21 cellular contexts compared by ENCODE assay signal in the genomic region with DNA sequence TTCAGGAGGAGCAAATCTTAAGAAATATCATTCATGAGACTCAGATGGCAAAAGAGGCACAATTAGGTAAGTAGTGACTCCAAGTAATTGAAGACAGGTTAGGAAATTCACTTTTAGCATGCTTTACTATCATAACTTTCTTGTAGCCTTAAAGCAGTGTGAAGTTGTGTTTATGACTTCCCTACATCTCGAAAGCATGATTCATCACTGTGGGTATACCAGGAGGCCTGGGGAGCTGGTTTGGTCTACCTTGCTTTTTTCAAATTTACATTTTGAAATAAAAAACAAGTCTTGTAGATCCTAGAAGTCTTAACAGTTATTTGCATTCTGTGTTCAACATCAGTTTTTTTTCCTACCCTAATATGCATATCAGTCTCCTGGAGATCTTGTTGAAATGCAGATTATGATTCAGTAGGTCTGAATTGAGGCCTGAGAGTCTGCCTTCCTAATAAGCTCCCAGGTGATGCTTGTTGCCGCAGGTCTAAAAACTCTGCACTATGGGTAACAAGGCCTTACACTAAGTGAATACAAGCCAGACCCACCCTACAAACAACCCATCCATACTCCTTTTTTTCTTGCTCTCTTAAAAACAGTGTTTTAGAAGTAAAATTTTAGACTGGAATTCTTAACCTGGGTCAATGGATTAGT. TPM values are rescaled to one million over a fixed set of nuclear protein-coding genes. Genes with fewer than 3 reads are reported as not detected.
DNase-seq lines count a peak whose midpoint lies in the region; TF ChIP-seq lines count a peak whose summit lies in the region.
"Had no signal": no experiment of that assay in that cellular context is flagged by ENCODE, and none has a peak within 500 bp of the region (broad histone marks: within the 10 kb centered on the region; RNA-seq: fewer than 3 reads in every experiment).

No MANE protein-coding gene starts in this region.

- no peak for TF ChIP-seq CTCF in spleen (IDR thresholded peaks at IDR 0.05 in 8 of 11, conservative IDR thresholded peaks at IDR 0.05 in 3 of 11)

- no peak overlapping the region for H2AK5ac ChIP-seq in mesendoderm (ENCODE audit: low read length)

- no peak overlapping the region for H4K5ac ChIP-seq in mesendoderm (ENCODE audit: low read length)

- no peak overlapping the region for H2BK5ac ChIP-seq in mesendoderm (ENCODE audit: low read length)

- peak; percentile 48 for DNase-seq in activated naive CD4-positive, alpha-beta T cell treated with anti-CD3 and anti-CD28 coated beads for 36 hours
- DNase-seq in activated naive CD4-positive, alpha-beta T cell treated with anti-CD3 and anti-CD28 coated beads, Interleukin-2, amount 50 U/mL, for 16 hours: no peak
- DNase-seq in M059J (ENCODE audit: low read depth): peak; percentile 18
- peak; percentile 24 for DNase-seq in amniotic epithelial cell (ENCODE audit: low read depth)
- DNase-seq in mesendoderm: peak; percentile 11
- DNase-seq in 8988T: no peak
- no peak for DNase-seq in iPS-NIHi7 (ENCODE audit: extremely low spot score)
- DNase-seq in spleen: no peak
- DNase-seq: activated CD4-positive, alpha-beta T cell treated with anti-CD3 and anti-CD28 coated beads for 1 hour; activated naive CD8-positive, alpha-beta T cell treated with anti-CD3 and anti-CD28 coated beads, Interleukin-2, amount 10 ng/mL, durations not matched to agents 7 days and 5 days; GOT3; MM.1S; NCI-H1436; NCI-H524; nucleus accumbens; T-helper 9 cell; tibial artery had no signal

- no peak overlapping the region for H3K4ac ChIP-seq in mesendoderm (ENCODE audit: low read depth, low read length)

- no peaks in the 10 kb centered on the region for H3K79me2 ChIP-seq in mesendoderm (ENCODE audit: control insufficient read depth, insufficient read depth, low read length)

- H3K4me1 ChIP-seq in mesendoderm (ENCODE audit: control insufficient read depth, low read depth, low read length) (no peaks in the 10 kb centered on the region), spleen (no peaks in the 10 kb centered on the region)
- H3K4me1 ChIP-seq: tibial artery had no signal

- no CpG with 5 or more reads among the region's 2 CpGs for WGBS in mesendoderm (ENCODE audit: extremely low coverage, insufficient coverage, low lambda C conversion rate)
- WGBS in spleen, 5 donors: 68 to 100% (median 96%) methylated on average over 2 of the region's 2 CpGs

- peak overlapping the region; percentile 47 for H3K27ac Mint-ChIP-seq in activated naive CD4-positive, alpha-beta T cell treated with anti-CD3 and anti-CD28 coated beads for 36 hours
- H3K27ac Mint-ChIP-seq: activated naive CD8-positive, alpha-beta T cell treated with anti-CD3 and anti-CD28 coated beads, Interleukin-2, amount 10 ng/mL, durations not matched to agents 7 days and 5 days; dendritic cell treated with granulocyte-macrophage colony-stimulating factor and Interleukin-4, amounts not matched to agents 40 ng/mL and 50 ng/mL, for 4 days had no signal

- no peak for TF ChIP-seq POLR2A in spleen (IDR thresholded peaks at IDR 0.05)

- H3K4me3 Mint-ChIP-seq in activated naive CD4-positive, alpha-beta T cell treated with anti-CD3 and anti-CD28 coated beads for 36 hours: no peak overlapping the region
- H3K4me3 Mint-ChIP-seq: activated naive CD8-positive, alpha-beta T cell treated with anti-CD3 and anti-CD28 coated beads, Interleukin-2, amount 10 ng/mL, durations not matched to agents 7 days and 5 days; dendritic cell treated with granulocyte-macrophage colony-stimulating factor and Interleukin-4, amounts not matched to agents 40 ng/mL and 50 ng/mL, for 4 days had no signal

- H3K27me3 Mint-ChIP-seq in activated naive CD4-positive, alpha-beta T cell treated with anti-CD3 and anti-CD28 coated beads for 36 hours (ENCODE audit: low read depth): no peaks in the 10 kb centered on the region
- H3K27me3 Mint-ChIP-seq: activated naive CD8-positive, alpha-beta T cell treated with anti-CD3 and anti-CD28 coated beads, Interleukin-2, amount 10 ng/mL, durations not matched to agents 7 days and 5 days; dendritic cell treated with granulocyte-macrophage colony-stimulating factor and Interleukin-4, amounts not matched to agents 40 ng/mL and 50 ng/mL, for 4 days had no signal

- CTCF ChIA-PET in activated naive CD4-positive, alpha-beta T cell treated with anti-CD3 and anti-CD28 coated beads for 36 hours (lab: Charles Lee): interaction anchor here (0.9 kb wide), 1 partner anchor 173 kb away, joined by 3 read pairs; no protein-coding TSS in a partner anchor

- H2BK120ac ChIP-seq in mesendoderm (ENCODE audit: low read depth, low read length): no peak overlapping the region

- H3K36me3 Mint-ChIP-seq in activated naive CD4-positive, alpha-beta T cell treated with anti-CD3 and anti-CD28 coated beads for 36 hours (ENCODE audit: low read depth): peaks cover 53% of the 10 kb centered on the region

- H3K4me3 ChIP-seq in mesendoderm (ENCODE audit: low read length) (no peak overlapping the region), spleen (no peak overlapping the region)
- H3K4me3 ChIP-seq: lung, tibial artery had no signal

- intact Hi-C loops in activated naive CD4-positive, alpha-beta T cell treated with anti-CD3 and anti-CD28 coated beads for 36 hours (cut with micrococcal nuclease): loop anchor here (5.0 kb wide), 1 partner anchor 88 kb away; the partner anchor contains the start of gene API5
- intact Hi-C loops in spleen (cut with DNase I; ENCODE audit: low total_unique reads): no loop called here

- H3K79me1 ChIP-seq in mesendoderm (ENCODE audit: low read length): no peaks in the 10 kb centered on the region

- H3K27me3 ChIP-seq in mesendoderm (ENCODE audit: insufficient read depth, low read length, poor library complexity) (no peaks in the 10 kb centered on the region), spleen (replicated peaks in 1 of 7) (no peaks in the 10 kb centered on the region)
- H3K27me3 ChIP-seq: tibial artery had no signal

- no peak overlapping the region for H4K8ac ChIP-seq in mesendoderm (ENCODE audit: low read depth, low read length)

- H3K9me3 ChIP-seq in spleen: no peaks in the 10 kb centered on the region
- H3K9me3 ChIP-seq: tibial artery had no signal

- no peak overlapping the region for H3K23ac ChIP-seq in mesendoderm (ENCODE audit: low read length)

- H3K9me3 Mint-ChIP-seq in activated naive CD4-positive, alpha-beta T cell treated with anti-CD3 and anti-CD28 coated beads for 36 hours: no peaks in the 10 kb centered on the region
- H3K9me3 Mint-ChIP-seq: activated naive CD8-positive, alpha-beta T cell treated with anti-CD3 and anti-CD28 coated beads, Interleukin-2, amount 10 ng/mL, durations not matched to agents 7 days and 5 days; dendritic cell treated with granulocyte-macrophage colony-stimulating factor and Interleukin-4, amounts not matched to agents 40 ng/mL and 50 ng/mL, for 4 days had no signal

- H3K4me2 ChIP-seq in mesendoderm (ENCODE audit: low read length): no peak overlapping the region

- H2BK15ac ChIP-seq in mesendoderm (replicated peaks; ENCODE audit: low read depth): no peak overlapping the region

- no peak overlapping the region for H3K27ac ChIP-seq in mesendoderm (ENCODE audit: low read depth, low read length)
- H3K27ac ChIP-seq in spleen: no peak overlapping the region
- H3K27ac ChIP-seq: C4-2B, RWPE1, tibial artery had no signal

- H3K36me3 ChIP-seq in mesendoderm (ENCODE audit: control insufficient read depth, insufficient read depth, low read length) (peaks cover 2% of the 10 kb centered on the region), spleen (peaks cover 0 to 100% (median 70%) of the 10 kb centered on the region in 6 donors)

- no peak overlapping the region for H3K9ac ChIP-seq in mesendoderm (ENCODE audit: low read length)

- no peak overlapping the region for H3K56ac ChIP-seq in mesendoderm (ENCODE audit: low read length)

- no peak overlapping the region for H3K18ac ChIP-seq in mesendoderm (ENCODE audit: low read length)

- H3K4me1 Mint-ChIP-seq in activated naive CD4-positive, alpha-beta T cell treated with anti-CD3 and anti-CD28 coated beads for 36 hours (ENCODE audit: low read depth): peaks cover 46% of the 10 kb centered on the region

RNA-seq across cellular contexts. Expression of gene TTC17, which starts 41.4 kb away (rescaled TPM):
- 10 to 100 TPM; 57.1 to 64.3 TPM for total RNA-seq in activated naive CD4-positive, alpha-beta T cell treated with anti-CD3 and anti-CD28 coated beads for 36 hours
- 52.7 and 59.4 TPM in 2 replicates for total RNA-seq in M059J (2014; rRNA removed; shearing (Covaris generic))
- 29.5 TPM for polyA plus RNA-seq in mesendoderm (2013, experiment 1 of 2)
- 29.4 TPM for polyA plus RNA-seq in mesendoderm (2013, experiment 2 of 2)
- total RNA-seq in spleen: 100 to 1,000 TPM in 6 of 7 donors, 10 to 100 TPM in 1; 87.8 to 208 (median 117) TPM
- 10 to 100 TPM; 31.1 to 47.3 (median 31.7) TPM for polyA plus RNA-seq in spleen

Comparison
In these comparisons a context has a peak if more than half of its experiments do, and no peak if none do; other contexts are left out.
1. DNase-seq: peak in activated naive CD4-positive, alpha-beta T cell treated with anti-CD3 and anti-CD28 coated beads for 36 hours (single experiment), M059J (single experiment), amniotic epithelial cell (single experiment) and mesendoderm (single experiment); none in activated naive CD4-positive, alpha-beta T cell treated with anti-CD3 and anti-CD28 coated beads, Interleukin-2, amount 50 U/mL, for 16 hours (single experiment), 8988T (single experiment), iPS-NIHi7 (single experiment) and spleen (single experiment).